ENCODE assay signal across 17 cellular contexts in the genomic region with DNA sequence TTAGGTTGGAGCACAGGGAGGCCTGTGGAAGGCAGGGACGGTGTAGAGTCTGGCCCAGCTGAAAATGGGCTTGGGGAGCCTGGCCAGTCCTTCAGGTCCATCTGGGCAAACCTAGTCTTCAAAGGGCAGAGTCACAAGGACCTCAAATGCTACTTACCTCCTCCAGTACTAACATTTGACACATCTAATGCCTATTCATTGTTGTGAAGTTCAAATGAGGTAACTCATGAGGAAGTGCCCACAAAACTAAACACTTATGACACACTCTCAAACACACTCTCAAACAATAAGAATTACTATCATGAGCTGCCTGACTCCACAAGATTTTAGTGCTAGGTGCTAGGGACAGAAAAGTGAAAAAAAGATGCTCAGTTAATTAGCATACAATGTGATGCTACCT. TPM values are rescaled to one million over a fixed set of nuclear protein-coding genes. Genes with fewer than 3 reads are reported as not detected.
DNase-seq lines count a peak whose midpoint lies in the region; ATAC-seq and TF ChIP-seq lines count a peak whose summit lies in the region.
"Had no signal": no experiment of that assay in that cellular context is flagged by ENCODE, and none has a peak within 500 bp of the region (broad histone marks: within the 10 kb centered on the region; RNA-seq: fewer than 3 reads in every experiment).

No MANE protein-coding gene starts in this region.

- H3K4me1 ChIP-seq in neutrophil (ENCODE audit: control insufficient read depth in 1 of 2, insufficient read depth in 1 of 2, low read depth in 1 of 2, low read length in 1 of 2) (peaks cover 66 to 67% of the 10 kb centered on the region in 2 experiments), tibial artery (peaks cover 0 to 94% (median 66%) of the 10 kb centered on the region in 4 donors), H9 (ENCODE audit: insufficient read depth, low read length) (no peaks in the 10 kb centered on the region)

- H3K56ac ChIP-seq in H9 (ENCODE audit: insufficient read length, low read depth, low read length), result no peak overlapping the region

- no peaks in the 10 kb centered on the region for H3K23me2 ChIP-seq in H9 (ENCODE audit: insufficient read length, low read depth, low read length, poor library complexity, severe bottlenecking)

- TF ChIP-seq CTCF in dorsolateral prefrontal cortex (IDR thresholded peaks at IDR 0.05 in 54 of 56, conservative IDR thresholded peaks at IDR 0.05 in 2 of 56; ENCODE audit: low read depth in 1 of 56, partially characterized antibody in 56 of 56) (no peak), neutrophil (IDR thresholded peaks at IDR 0.05) (no peak), tibial artery (IDR thresholded peaks at IDR 0.05) (no peak), H9 (conservative IDR thresholded peaks at IDR 0.05) (no peak)

- H3K9ac ChIP-seq in H9 (ENCODE audit: extremely low read depth, insufficient read length, low read length), result no peak overlapping the region

- H4K20me1 ChIP-seq in H9 (ENCODE audit: control insufficient read depth, insufficient read depth, insufficient read length), result no peaks in the 10 kb centered on the region

- no peak overlapping the region for H3K23ac ChIP-seq in H9 (ENCODE audit: insufficient read length, low read depth, low read length)

- no peak overlapping the region for H3K14ac ChIP-seq in H9 (ENCODE audit: insufficient read depth, low read length)

- H3K4me3 ChIP-seq in dorsolateral prefrontal cortex (no peak overlapping the region), neutrophil (ENCODE audit: low read depth in 1 of 2, low read length in 1 of 2) (no peak overlapping the region), tibial artery (no peak overlapping the region)

- no peaks in the 10 kb centered on the region for H3K79me1 ChIP-seq in H9 (ENCODE audit: insufficient read depth, low read depth, low read length, poor library complexity, severe bottlenecking)

- H4K5ac ChIP-seq in H9 (ENCODE audit: insufficient read length, low read depth, low read length), result no peak overlapping the region

- intact Hi-C loops in dorsolateral prefrontal cortex (cut with DNase I) (no loop called here), tibial artery (cut with DNase I; ENCODE audit: low total_unique reads) (no loop called here)
- intact Hi-C loops in activated CD4-positive, alpha-beta memory T cell treated with anti-CD3 and anti-CD28 coated beads for 36 hours (cut with micrococcal nuclease), result no loop called here

- H4K91ac ChIP-seq in H9 (ENCODE audit: insufficient read length, low read depth, low read length), result no peak overlapping the region

- no peak overlapping the region for H2BK120ac ChIP-seq in H9 (ENCODE audit: low read depth, low read length, poor library complexity, severe bottlenecking)

- no peaks in the 10 kb centered on the region for H3K27me3 Mint-ChIP-seq in activated CD4-positive, alpha-beta memory T cell treated with anti-CD3 and anti-CD28 coated beads for 36 hours
- H3K27me3 Mint-ChIP-seq in H9 (ENCODE audit: low read depth), result peaks cover 8% of the 10 kb centered on the region; the same call in 1 of the 2 replicates

- no peak overlapping the region for H2BK20ac ChIP-seq in H9 (ENCODE audit: low read depth, low read length, poor library complexity, severe bottlenecking)

- H3K36me3 ChIP-seq in neutrophil (no peaks in the 10 kb centered on the region), tibial artery (no peaks in the 10 kb centered on the region)

- no peak overlapping the region for H3K18ac ChIP-seq in H9 (ENCODE audit: insufficient read length, low read depth, low read length)

- no peaks in the 10 kb centered on the region for H3K4me1 Mint-ChIP-seq in activated CD4-positive, alpha-beta memory T cell treated with anti-CD3 and anti-CD28 coated beads for 36 hours (ENCODE audit: low read depth)
- H3K4me1 Mint-ChIP-seq in H9, result peaks cover 27 to 32% of the 10 kb centered on the region in 2 experiments
- H3K4me1 Mint-ChIP-seq: B cell; stimulated activated memory B cell treated with anti-CD40 and anti-IgM and Interleukin-4, amounts not matched to agents 10 μg/mL and 1 μg/mL and 100 μg/mL, for 72 hours had no signal

- no peak overlapping the region for H4K8ac ChIP-seq in H9 (replicated peaks; ENCODE audit: insufficient read length, low read depth, low read length)

- H3K36me3 Mint-ChIP-seq in activated CD4-positive, alpha-beta memory T cell treated with anti-CD3 and anti-CD28 coated beads for 36 hours, result no peaks in the 10 kb centered on the region
- H3K36me3 Mint-ChIP-seq in H9 (ENCODE audit: insufficient read depth in 1 of 3, low read depth in 3 of 3), result no peaks in the 10 kb centered on the region
- H3K36me3 Mint-ChIP-seq: stimulated activated memory B cell treated with anti-CD40 and anti-IgM and Interleukin-4, amounts not matched to agents 10 μg/mL and 1 μg/mL and 100 μg/mL, for 72 hours had no signal

- H3K27ac ChIP-seq in dorsolateral prefrontal cortex (peak overlapping the region in 52 of 59 donors; percentile 11 to 98 (median 90)), neutrophil (peak overlapping the region; percentile 88), tibial artery (peak overlapping the region; percentile 33 to 72), H9 (ENCODE audit: insufficient read length, low read depth, low read length) (no peak overlapping the region)

- H3K27ac Mint-ChIP-seq in activated CD4-positive, alpha-beta memory T cell treated with anti-CD3 and anti-CD28 coated beads for 36 hours, result no peak overlapping the region
- H3K27ac Mint-ChIP-seq in H9, result no peak overlapping the region
- H3K27ac Mint-ChIP-seq: B cell; stimulated activated memory B cell treated with anti-CD40 and anti-IgM and Interleukin-4, amounts not matched to agents 10 μg/mL and 1 μg/mL and 100 μg/mL, for 72 hours had no signal

- H2BK5ac ChIP-seq in H9 (ENCODE audit: insufficient read length, low read length), result no peak overlapping the region

- CTCF ChIA-PET in activated CD4-positive, alpha-beta memory T cell treated with anti-CD3 and anti-CD28 coated beads for 36 hours (lab: Charles Lee), result no interaction called here

- H3K4me2 ChIP-seq in H9 (ENCODE audit: insufficient read depth, insufficient read length, low read length), result no peak overlapping the region

- no peaks in the 10 kb centered on the region for H3K79me2 ChIP-seq in H9 (ENCODE audit: insufficient read depth, low read length)

- peak; percentile 4 for DNase-seq in MV-4-11 (lab: John Stamatoyannopoulos, UW)
- DNase-seq in dorsolateral prefrontal cortex, result no peak
- no peak for DNase-seq in tibial artery
- no peak for DNase-seq in activated CD4-positive, alpha-beta memory T cell treated with anti-CD3 and anti-CD28 coated beads for 36 hours
- DNase-seq in H9, result no peak
- DNase-seq: activated CD4-positive, CD25-positive, alpha-beta regulatory T cell treated with anti-CD3 and anti-CD28 coated beads, Interleukin-2, amount 50 U/mL, for 72 hours; cerebellar nuclear complex; foreskin melanocyte; GF-D8; NCI-H1048; NCI-H524; SHP77 treated with DMSO at 0.1 percent for 48 hours; T-helper 9 cell had no signal

- no peak overlapping the region for H2AK5ac ChIP-seq in H9 (ENCODE audit: insufficient read length, low read length)

- H2BK12ac ChIP-seq in H9 (ENCODE audit: insufficient read length, low read depth, low read length), result no peak overlapping the region

- H3K27me3 ChIP-seq in dorsolateral prefrontal cortex (no peaks in the 10 kb centered on the region), neutrophil (no peaks in the 10 kb centered on the region), tibial artery (no peaks in the 10 kb centered on the region), H9 (ENCODE audit: insufficient read depth, low read length) (no peaks in the 10 kb centered on the region)

- no peaks in the 10 kb centered on the region for H3K9me3 ChIP-seq in neutrophil
- H3K9me3 ChIP-seq in tibial artery, result no peaks in the 10 kb centered on the region
- no peaks in the 10 kb centered on the region for H3K9me3 ChIP-seq in H9 (ENCODE audit: control insufficient read depth, low read depth, low read length)

- H2AFZ ChIP-seq in H9 (ENCODE audit: low read length), result no peak overlapping the region

- H3T11ph ChIP-seq in H9 (ENCODE audit: low read length), result no peak overlapping the region

- no peak overlapping the region for H2BK15ac ChIP-seq in H9 (ENCODE audit: low read depth, low read length)

- POLR2A ChIA-PET in activated CD4-positive, alpha-beta memory T cell treated with anti-CD3 and anti-CD28 coated beads for 36 hours (lab: Charles Lee), result no interaction called here

- no peak overlapping the region for H3K4me3 Mint-ChIP-seq in activated CD4-positive, alpha-beta memory T cell treated with anti-CD3 and anti-CD28 coated beads for 36 hours
- no peak overlapping the region for H3K4me3 Mint-ChIP-seq in H9
- H3K4me3 Mint-ChIP-seq: B cell; stimulated activated memory B cell treated with anti-CD40 and anti-IgM and Interleukin-4, amounts not matched to agents 10 μg/mL and 1 μg/mL and 100 μg/mL, for 72 hours had no signal

- WGBS in H9 (ENCODE audit: extremely low coverage, insufficient read length, low lambda C conversion rate), result no CpG with 5 or more reads among the region's 1 CpG

- H3K9me3 Mint-ChIP-seq in activated CD4-positive, alpha-beta memory T cell treated with anti-CD3 and anti-CD28 coated beads for 36 hours, result no peaks in the 10 kb centered on the region
- H3K9me3 Mint-ChIP-seq in H9, result no peaks in the 10 kb centered on the region
- H3K9me3 Mint-ChIP-seq: stimulated activated memory B cell treated with anti-CD40 and anti-IgM and Interleukin-4, amounts not matched to agents 10 μg/mL and 1 μg/mL and 100 μg/mL, for 72 hours had no signal

- no peak overlapping the region for H3K4ac ChIP-seq in H9 (ENCODE audit: low read depth, low read length)

- no peak for ATAC-seq in HG02571 (IDR thresholded peaks at IDR 0.05; ENCODE audit: unreplicated experiment)
- ATAC-seq: stimulated activated memory B cell treated with anti-CD40 and anti-IgM and Interleukin-4, amounts not matched to agents 10 μg/mL and 1 μg/mL and 100 μg/mL, for 72 hours had no signal

RNA-seq across cellular contexts. Expression of gene DAAM2, which starts 27.1 kb away (rescaled TPM):
- total RNA-seq in dorsolateral prefrontal cortex (100 to 1,000 TPM in 95 of 120 experiments, 10 to 100 TPM in 25; 43.8 to 450 (median 152) TPM), H9 (2021) (1.0 and 1.1 TPM in 2 replicates)
- total RNA-seq in activated CD4-positive, alpha-beta memory T cell treated with anti-CD3 and anti-CD28 coated beads for 36 hours, result not detected
- total RNA-seq: B cell had no signal

Comparison
In these comparisons a context has a peak if more than half of its experiments do, and no peak if none do; other contexts are left out.
1. RNA of gene DAAM2, which starts 27.1 kb away (total RNA-seq): 43.8 to 450 TPM in dorsolateral prefrontal cortex; 1.0 to 1.1 TPM in H9 and not detected in activated CD4-positive, alpha-beta memory T cell treated with anti-CD3 and anti-CD28 coated beads for 36 hours; every median in the first group is over 10 times any median in the second.